Comparison of ENCODE assay signal across 8 cellular contexts in genomic region chr16:58026139-58026704, GRCh38. TPM values are rescaled to one million over a fixed set of nuclear protein-coding genes. Genes with fewer than 3 reads are reported as not detected.
DNase-seq lines count a peak whose midpoint lies in the region; TF ChIP-seq lines count a peak whose summit lies in the region.

No MANE protein-coding gene starts in this region.

- TF ChIP-seq POLR2A in ovary (IDR thresholded peaks at IDR 0.05), result no peak

- intact Hi-C loops in ovary (cut with DNase I), result loop anchor here (5.0 to 10.0 kb wide), 4 partner anchors 86 to 469 kb away; partner anchors contain the start of genes CSNK2A2 (in 2 of the 4) and CFAP20 (in 1 of the 4)

- no peak for TF ChIP-seq CTCF in ovary (IDR thresholded peaks at IDR 0.05)

- H3K36me3 ChIP-seq in ovary, result no peaks in the 10 kb centered on the region

- H3K9me3 ChIP-seq in ovary, result no peaks in the 10 kb centered on the region

- peak overlapping the region in 1 of 2 donors; percentile 40 for H3K27ac ChIP-seq in ovary

- 0% methylated on average over 5 to 65 of the region's 65 CpGs for WGBS in ovary, 3 donors

- no peaks in the 10 kb centered on the region for H3K27me3 ChIP-seq in ovary

- peak; percentile 55 for DNase-seq in NCI-H748 (lab: John Stamatoyannopoulos, UW; ENCODE audit: unreplicated experiment)
- no peak for DNase-seq in NCI-H748 treated with DMSO at 0.1 percent for 48 hours (lab: John Stamatoyannopoulos, UW)
- peak; percentile 23 for DNase-seq in HT1080 (ENCODE audit: low read depth)
- peak; percentile 40 to 49 for DNase-seq in activated T-cell treated with anti-CD3 and anti-CD28 coated beads, Interleukin-2, amount 50 U/mL, for 48 hours
- DNase-seq in germinal center (ENCODE audit: low spot score), result peak; percentile 28
- peak; percentile 22 to 68 (median 55) for DNase-seq in ovary
- no peak for DNase-seq in NCI-H2029 (lab: John Stamatoyannopoulos, UW)
- DNase-seq in OCI-M2 (lab: John Stamatoyannopoulos, UW; ENCODE audit: unreplicated experiment), result no peak

- peak overlapping the region; percentile 56 for H3K4me3 ChIP-seq in ovary

- TF ChIP-seq EP300 in ovary (IDR thresholded peaks at IDR 0.05), result no peak

- peaks cover 11% of the 10 kb centered on the region for H3K4me1 ChIP-seq in ovary (ENCODE audit: insufficient read depth)

RNA-seq across cellular contexts. Expression of gene MMP15, which starts 0.7 kb away (rescaled TPM):
- total RNA-seq in HT1080 (2014; rRNA removed; shearing (Covaris generic)), result 3.2 and 3.6 TPM in 2 replicates
- polyA plus RNA-seq in HT1080 (2015; cell fraction: cytosol; rRNA removed), result 2.3 and 2.7 TPM in 2 replicates
- 4.5 and 5.1 TPM in 2 replicates for polyA plus RNA-seq in HT1080 (2015; cell fraction: nucleus; rRNA removed)
- 1 to 10 TPM in 5 of 7 donors, under 1 TPM in 2; 0.86 to 6.7 (median 2.6) TPM for total RNA-seq in ovary
- 1 to 10 TPM; 1.2 to 2.6 TPM for polyA plus RNA-seq in ovary

RNA-seq across cellular contexts. Expression of gene USB1, which starts 25.0 kb away (rescaled TPM):
- total RNA-seq in HT1080 (2014; rRNA removed; shearing (Covaris generic)), result 16.8 and 25.7 TPM in 2 replicates
- 47.0 and 60.9 TPM in 2 replicates for polyA plus RNA-seq in HT1080 (2015; cell fraction: cytosol; rRNA removed)
- 26.8 and 27.0 TPM in 2 replicates for polyA plus RNA-seq in HT1080 (2015; cell fraction: nucleus; rRNA removed)
- 10 to 100 TPM in 6 of 7 donors, 1 to 10 TPM in 1; 8.5 to 30.7 (median 22.5) TPM for total RNA-seq in ovary
- 10 to 100 TPM; 13.6 to 26.9 TPM for polyA plus RNA-seq in ovary

RNA-seq across cellular contexts. Expression of gene ZNF319, which starts 25.8 kb away (rescaled TPM):
- 2.0 and 2.8 TPM in 2 replicates for total RNA-seq in HT1080 (2014; rRNA removed; shearing (Covaris generic))
- polyA plus RNA-seq in HT1080 (2015; cell fraction: cytosol; rRNA removed), result 10.4 and 10.9 TPM in 2 replicates
- 9.1 and 14.4 TPM in 2 replicates for polyA plus RNA-seq in HT1080 (2015; cell fraction: nucleus; rRNA removed)
- 10 to 100 TPM in 5 of 7 donors, 1 to 10 TPM in 2; 5.6 to 17.8 (median 15.8) TPM for total RNA-seq in ovary
- 10 to 100 TPM in 1 of 2 donors, 1 to 10 TPM in 1; 6.4 to 11.6 TPM for polyA plus RNA-seq in ovary

RNA-seq across cellular contexts. Expression of gene CNGB1, which starts 55.3 kb away (rescaled TPM):
- 0.32 and 0.50 TPM in 2 replicates for total RNA-seq in HT1080 (2014; rRNA removed; shearing (Covaris generic))
- 0.02 TPM in 1 of 2 replicates, not detected in the other for polyA plus RNA-seq in HT1080 (2015; cell fraction: cytosol; rRNA removed)
- 0.10 and 0.17 TPM in 2 replicates for polyA plus RNA-seq in HT1080 (2015; cell fraction: nucleus; rRNA removed)
- under 1 TPM in 1 of 7 donors, not detected in 6; 0.11 TPM for total RNA-seq in ovary
- not detected for polyA plus RNA-seq in ovary

Comparison
In these comparisons a context has a peak if more than half of its experiments do, and no peak if none do; other contexts are left out.
1. DNase-seq: peak in NCI-H748 (single experiment), HT1080 (single experiment), activated T-cell treated with anti-CD3 and anti-CD28 coated beads, Interleukin-2, amount 50 U/mL, for 48 hours (2 of 2), germinal center (single experiment) and ovary (5 of 5); none in NCI-H748 treated with DMSO at 0.1 percent for 48 hours (single experiment), NCI-H2029 (single experiment) and OCI-M2 (single experiment).